In the genomic region with DNA sequence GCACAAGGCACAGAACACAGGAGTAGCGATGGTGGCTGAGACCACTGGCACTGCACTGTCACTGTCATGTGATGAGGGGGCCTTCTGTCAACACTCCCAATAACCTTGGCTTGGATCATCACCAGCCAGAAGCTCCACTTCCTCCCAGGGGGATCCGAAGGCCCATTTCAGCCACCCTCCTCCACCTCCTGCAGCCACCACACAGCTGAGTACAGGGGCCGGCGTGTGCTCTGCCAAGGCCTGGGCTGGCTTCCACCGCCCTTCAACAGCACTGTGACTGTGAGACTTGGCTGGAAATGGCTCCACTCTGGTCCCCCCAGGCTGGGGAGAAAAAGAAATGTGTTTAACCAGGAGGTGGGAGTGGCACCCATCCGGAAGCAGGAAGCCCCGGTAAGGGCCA, we compare ENCODE assay signal across 1 cellular context.
TF ChIP-seq lines count a peak whose summit lies in the region.

No MANE protein-coding gene starts in this region.

TF ChIP-seq in HepG2, 621 proteins besides CTCF, POLR2A, EP300 and RAD21:
- no peak for TF ChIP-seq ZBTB7A (CRISPR knock-in tag; IDR thresholded peaks at IDR 0.05)
